In the genomic region with DNA sequence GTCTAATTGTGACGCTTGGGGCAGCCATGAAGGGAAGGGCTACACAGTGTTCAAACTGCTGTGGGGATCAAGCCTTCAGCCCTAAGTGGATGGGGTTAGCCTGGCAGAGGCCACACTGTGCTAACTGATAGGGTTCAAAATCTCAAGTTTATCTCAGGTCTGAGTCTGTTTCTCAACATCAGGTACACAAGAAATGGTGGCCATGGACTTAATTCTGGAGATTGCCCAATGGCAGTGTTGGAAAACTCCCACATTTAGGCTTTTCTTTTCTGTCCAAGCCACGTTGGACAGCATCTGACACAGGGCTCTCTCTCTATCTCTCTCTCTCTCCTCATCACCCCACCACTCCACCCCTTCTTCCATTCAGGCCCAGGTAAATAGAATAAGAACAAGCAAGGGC, we compare ENCODE assay signal across 2 cellular contexts.
TF ChIP-seq lines count a peak whose summit lies in the region.

No MANE protein-coding gene starts in this region.

TF ChIP-seq in K562, 482 proteins besides CTCF, POLR2A, EP300 and RAD21:
- TF ChIP-seq, protein P1, sequence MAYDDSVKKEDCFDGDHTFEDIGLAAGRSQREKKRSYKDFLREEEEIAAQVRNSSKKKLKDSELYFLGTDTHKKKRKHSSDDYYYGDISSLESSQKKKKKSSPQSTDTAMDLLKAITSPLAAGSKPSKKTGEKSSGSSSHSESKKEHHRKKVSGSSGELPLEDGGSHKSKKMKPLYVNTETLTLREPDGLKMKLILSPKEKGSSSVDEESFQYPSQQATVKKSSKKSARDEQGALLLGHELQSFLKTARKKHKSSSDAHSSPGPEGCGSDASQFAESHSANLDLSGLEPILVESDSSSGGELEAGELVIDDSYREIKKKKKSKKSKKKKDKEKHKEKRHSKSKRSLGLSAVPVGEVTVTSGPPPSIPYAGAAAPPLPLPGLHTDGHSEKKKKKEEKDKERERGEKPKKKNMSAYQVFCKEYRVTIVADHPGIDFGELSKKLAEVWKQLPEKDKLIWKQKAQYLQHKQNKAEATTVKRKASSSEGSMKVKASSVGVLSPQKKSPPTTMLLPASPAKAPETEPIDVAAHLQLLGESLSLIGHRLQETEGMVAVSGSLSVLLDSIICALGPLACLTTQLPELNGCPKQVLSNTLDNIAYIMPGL (CRISPR knock-in tag; IDR thresholded peaks at IDR 0.05): no peak
- peak in 1 of 3 experiments; percentile 42 for TF ChIP-seq YY1 (IDR thresholded peaks at IDR 0.05; ENCODE audit: borderline replicate concordance in 1 of 3, control insufficient read depth in 1 of 3, extremely low read depth in 1 of 3, insufficient read depth in 3 of 3, insufficient read length in 1 of 3, insufficient replicate concordance in 2 of 3, low read depth in 1 of 3, low read length in 2 of 3)
- TF ChIP-seq ZNF197 (CRISPR knock-in tag; IDR thresholded peaks at IDR 0.05; ENCODE audit: low read depth): no peak
- TF ChIP-seq CEBPB (tag; IDR thresholded peaks at IDR 0.05): peak; percentile 35; the same call in 1 of the 2 replicates
- TF ChIP-seq FOSL1 (tag; conservative IDR thresholded peaks at IDR 0.05): no peak

TF ChIP-seq in HepG2, 621 proteins besides CTCF, POLR2A, EP300 and RAD21:
- peak; percentile 38; the same call in 1 of the 2 replicates for TF ChIP-seq CEBPB (IDR thresholded peaks at IDR 0.05; ENCODE audit: borderline replicate concordance, low read depth, low read length)
- TF ChIP-seq ZNF205 (CRISPR knock-in tag; IDR thresholded peaks at IDR 0.05): no peak
- TF ChIP-seq ZNF792 (CRISPR knock-in tag; IDR thresholded peaks at IDR 0.05): no peak
- TF ChIP-seq BCL6 (CRISPR knock-in tag; IDR thresholded peaks at IDR 0.05): 0 out of 2 replicates have a peak, but pooled peaks have one; percentile 0
- TF ChIP-seq HNF4A (CRISPR knock-in tag; IDR thresholded peaks at IDR 0.05): peak; percentile 4; the same call in 1 of the 2 replicates
- TF ChIP-seq CEBPG (CRISPR knock-in tag; IDR thresholded peaks at IDR 0.05): peak; percentile 35; the same call in 1 of the 2 replicates
TF ChIP-seq in HepG2: peak in this region for 4.
